Comparison of ENCODE assay signal across 25 cellular contexts in genomic region chr19:51901860-51902259, GRCh38. TPM values are rescaled to one million over a fixed set of nuclear protein-coding genes. Genes with fewer than 3 reads are reported as not detected.
DNase-seq lines count a peak whose midpoint lies in the region; ATAC-seq and TF ChIP-seq lines count a peak whose summit lies in the region.
"Had no signal": no experiment of that assay in that cellular context is flagged by ENCODE, and none has a peak within 500 bp of the region (broad histone marks: within the 10 kb centered on the region; RNA-seq: fewer than 3 reads in every experiment).

No MANE protein-coding gene starts in this region.

- no peak overlapping the region for H4K12ac ChIP-seq in trophoblast cell (ENCODE audit: low read depth, low read length)

- no peak overlapping the region for H3K9ac ChIP-seq in trophoblast cell (ENCODE audit: low read length)

- peaks cover 15% of the 10 kb centered on the region for H3K9me2 ChIP-seq in GM23338 (ENCODE audit: insufficient read depth)

- peaks cover 40% of the 10 kb centered on the region for H3K36me3 ChIP-seq in GM23338 (ENCODE audit: insufficient read depth)
- peaks cover 14 to 26% of the 10 kb centered on the region in 2 experiments for H3K36me3 ChIP-seq in trophoblast cell (ENCODE audit: control insufficient read depth in 1 of 2, insufficient read depth in 2 of 2, low read length in 2 of 2)
- H3K36me3 ChIP-seq: uterus had no signal

- H3K23ac ChIP-seq in trophoblast cell (ENCODE audit: low read length): no peak overlapping the region

- H2BK5ac ChIP-seq in trophoblast cell (ENCODE audit: low read depth, low read length, poor library complexity): no peak overlapping the region

- TF ChIP-seq CTCF in GM23338 (conservative IDR thresholded peaks at IDR 0.05; ENCODE audit: low read depth in 2 of 2) (peak; percentile 40 to 58; a peak in 3 of 4 replicates), foreskin fibroblast (IDR thresholded peaks at IDR 0.05; ENCODE audit: low read depth, low read length) (no peak)

- peak overlapping the region; percentile 86 for H3K4me3 ChIP-seq in GM23338
- H3K4me3 ChIP-seq in foreskin fibroblast (ENCODE audit: low read depth in 1 of 2, low read length in 2 of 2): no peak overlapping the region
- H3K4me3 ChIP-seq in trophoblast cell (ENCODE audit: low read depth, low read length): no peak overlapping the region
- H3K4me3 ChIP-seq: heart left ventricle, left ventricle myocardium inferior, uterus had no signal

- peak overlapping the region; percentile 99 for H3K4me3 Mint-ChIP-seq in GM23338
- H3K4me3 Mint-ChIP-seq in activated T-cell treated with anti-CD3 and anti-CD28 coated beads, Interleukin-2, amount 50 U/mL, for 24 hours: no peak overlapping the region
- H3K4me3 Mint-ChIP-seq: CD14-positive monocyte; mesothelial cell of epicardium; stimulated activated naive B cell treated with anti-CD40 and anti-IgM and Interleukin-4, amounts not matched to agents 10 μg/mL and 1 μg/mL and 100 μg/mL, for 72 hours; T-helper 2 cell treated with Interferon-gamma antibody and Interleukin-4, amounts not matched to agents 5 μg/mL and 100 μg/mL, for 36 hours had no signal

- no peak overlapping the region for H3K18ac ChIP-seq in trophoblast cell (ENCODE audit: low read length)

- peaks cover 12% of the 10 kb centered on the region; the same call in 1 of the 2 replicates for H3F3A ChIP-seq in GM23338 (replicated peaks; ENCODE audit: low read depth)

- H4K8ac ChIP-seq in trophoblast cell (ENCODE audit: low read depth, low read length): no peak overlapping the region

- H3K79me2 ChIP-seq in GM23338 (replicated peaks; ENCODE audit: insufficient read depth) (peaks cover 80% of the 10 kb centered on the region), trophoblast cell (ENCODE audit: control insufficient read depth, insufficient read depth, low read length, poor library complexity) (peaks cover 11% of the 10 kb centered on the region)

- H3K27me3 Mint-ChIP-seq in GM23338 (ENCODE audit: insufficient read depth, low read depth, poor library complexity): peaks cover 24% of the 10 kb centered on the region
- peaks cover 9% of the 10 kb centered on the region for H3K27me3 Mint-ChIP-seq in activated T-cell treated with anti-CD3 and anti-CD28 coated beads, Interleukin-2, amount 50 U/mL, for 24 hours

- ATAC-seq in GM23338 (no peak), HG02798 (IDR thresholded peaks at IDR 0.05; ENCODE audit: poor library complexity, unreplicated experiment) (no peak)
- ATAC-seq: heart left ventricle; naive thymus-derived CD8-positive, alpha-beta T cell; Right ventricle myocardium inferior; stimulated activated naive B cell treated with anti-CD40 and anti-IgM and Interleukin-4, amounts not matched to agents 10 μg/mL and 1 μg/mL and 100 μg/mL, for 72 hours had no signal

- H3K36me3 Mint-ChIP-seq in GM23338 (ENCODE audit: low read depth): peaks cover 82% of the 10 kb centered on the region
- H3K36me3 Mint-ChIP-seq in activated T-cell treated with anti-CD3 and anti-CD28 coated beads, Interleukin-2, amount 50 U/mL, for 24 hours (ENCODE audit: low read depth): peaks cover 99% of the 10 kb centered on the region

- H2BK120ac ChIP-seq in trophoblast cell (ENCODE audit: insufficient read depth, low read length, poor library complexity): no peak overlapping the region

- H3K27me3 ChIP-seq in GM23338 (ENCODE audit: insufficient read depth): no peaks in the 10 kb centered on the region
- H3K27me3 ChIP-seq in trophoblast cell (ENCODE audit: insufficient read depth, low read length): no peaks in the 10 kb centered on the region
- H3K27me3 ChIP-seq: uterus had no signal

- H4K91ac ChIP-seq in trophoblast cell (ENCODE audit: low read depth, low read length): no peak overlapping the region

- peaks cover 77% of the 10 kb centered on the region for H3K9me3 Mint-ChIP-seq in GM23338
- H3K9me3 Mint-ChIP-seq in activated T-cell treated with anti-CD3 and anti-CD28 coated beads, Interleukin-2, amount 50 U/mL, for 24 hours: peaks cover 62% of the 10 kb centered on the region

- H3K9me3 ChIP-seq in trophoblast cell (ENCODE audit: insufficient read depth, low read depth, low read length): peaks cover 8% of the 10 kb centered on the region

- peak overlapping the region; percentile 80; the same call in 1 of the 2 replicates for H3K27ac Mint-ChIP-seq in GM23338
- H3K27ac Mint-ChIP-seq in activated T-cell treated with anti-CD3 and anti-CD28 coated beads, Interleukin-2, amount 50 U/mL, for 24 hours: no peak overlapping the region
- H3K27ac Mint-ChIP-seq: CD14-positive monocyte; mesothelial cell of epicardium; naive thymus-derived CD8-positive, alpha-beta T cell; stimulated activated naive B cell treated with anti-CD40 and anti-IgM and Interleukin-4, amounts not matched to agents 10 μg/mL and 1 μg/mL and 100 μg/mL, for 72 hours; T-helper 2 cell treated with Interferon-gamma antibody and Interleukin-4, amounts not matched to agents 5 μg/mL and 100 μg/mL, for 36 hours had no signal

- H4K20me1 ChIP-seq in GM23338 (replicated peaks; ENCODE audit: insufficient read depth): peaks cover 39% of the 10 kb centered on the region

- H3K4ac ChIP-seq in trophoblast cell (ENCODE audit: low read depth, low read length): peak overlapping the region; percentile 27

- DNase-seq in GM23338 (ENCODE audit: low spot score) (peak; percentile 71), OCI-M1 (lab: John Stamatoyannopoulos, UW) (peak; percentile 8), foreskin fibroblast (peak; percentile 3 to 14), trophoblast cell (no peak), LoVo (ENCODE audit: low spot score) (no peak)
- DNase-seq in activated T-cell treated with anti-CD3 and anti-CD28 coated beads, Interleukin-2, amount 50 U/mL, for 24 hours: no peak
- DNase-seq: activated naive CD4-positive, alpha-beta T cell treated with anti-CD3 and anti-CD28 coated beads, Interleukin-2, amount 50 U/mL, for 16 hours; anterior cingulate cortex; dorsolateral prefrontal cortex; heart left ventricle; Kasumi-1; left ventricle myocardium inferior; naive thymus-derived CD8-positive, alpha-beta T cell; NCI-H187; NCI-H2227 treated with DMSO at 0.1 percent for 48 hours; NCI-H774; stimulated activated CD4-positive, alpha-beta T cell treated with anti-CD3 and anti-CD28 coated beads, Interleukin-4, amount 100 ng/mL, for 24 hours; stimulated activated naive B cell treated with anti-CD40 and anti-IgM and Interleukin-4, amounts not matched to agents 10 μg/mL and 1 μg/mL and 100 μg/mL, for 72 hours; uterus had no signal

- WGBS in trophoblast cell (ENCODE audit: extremely low coverage, insufficient coverage, insufficient read length): no CpG with 5 or more reads among the region's 4 CpGs

- no peak overlapping the region for H2AFZ ChIP-seq in GM23338
- H2AFZ ChIP-seq in trophoblast cell (ENCODE audit: insufficient read depth, low read length, poor library complexity): no peak overlapping the region

- no peak overlapping the region for H3K27ac ChIP-seq in GM23338 (ENCODE audit: low read depth)
- no peak overlapping the region for H3K27ac ChIP-seq in trophoblast cell (ENCODE audit: low read depth, low read length)
- H3K27ac ChIP-seq: epithelial cell of prostate, heart left ventricle, left ventricle myocardium inferior, uterus had no signal

- no peak overlapping the region for H3K14ac ChIP-seq in trophoblast cell (ENCODE audit: low read length)

- H3K4me2 ChIP-seq in GM23338: peak overlapping the region; percentile 75
- H3K4me2 ChIP-seq in trophoblast cell (ENCODE audit: low read length): no peak overlapping the region

- H2BK12ac ChIP-seq in trophoblast cell (ENCODE audit: low read length): no peak overlapping the region

- no peak overlapping the region for H2AK5ac ChIP-seq in trophoblast cell (ENCODE audit: low read length)

- H3K4me1 Mint-ChIP-seq in GM23338: peaks cover 29% of the 10 kb centered on the region
- peaks cover 21% of the 10 kb centered on the region for H3K4me1 Mint-ChIP-seq in activated T-cell treated with anti-CD3 and anti-CD28 coated beads, Interleukin-2, amount 50 U/mL, for 24 hours (ENCODE audit: low read depth)

- peaks cover 13% of the 10 kb centered on the region for H3K4me1 ChIP-seq in GM23338 (ENCODE audit: insufficient read depth)
- H3K4me1 ChIP-seq in trophoblast cell (ENCODE audit: control insufficient read depth in 1 of 2, insufficient read depth in 2 of 2, low read length in 2 of 2): no peaks in the 10 kb centered on the region
- H3K4me1 ChIP-seq: uterus had no signal

- peaks cover 5% of the 10 kb centered on the region for H3K79me1 ChIP-seq in trophoblast cell (ENCODE audit: low read length)

TF ChIP-seq in GM23338, 12 proteins besides CTCF, POLR2A, EP300 and RAD21:
- TF ChIP-seq NANOG (IDR thresholded peaks at IDR 0.05; ENCODE audit: borderline replicate concordance) (no peak), JUNB (IDR thresholded peaks at IDR 0.05; ENCODE audit: unreplicated experiment) (no peak)
TF ChIP-seq in GM23338: peak in this region for 0.

RNA-seq across cellular contexts. Expression of gene ZNF649, which starts 3.0 kb away (rescaled TPM):
- total RNA-seq in GM23338 (2014; rRNA removed; shearing (Covaris generic)): 68.9 and 75.5 TPM in 2 replicates
- polyA plus RNA-seq in GM23338 (2016; fragmentation: Nextera tagmentation; extraction: Ambion mirVana): 29.2 and 40.6 TPM in 2 replicates
- polyA plus RNA-seq in trophoblast cell (2013): 10.0 and 11.0 TPM in 2 replicates

RNA-seq across cellular contexts. Expression of gene ZNF577, which starts 14.1 kb away (rescaled TPM):
- total RNA-seq in GM23338 (2014; rRNA removed; shearing (Covaris generic)): 27.4 and 37.7 TPM in 2 replicates
- polyA plus RNA-seq in GM23338 (2016; fragmentation: Nextera tagmentation; extraction: Ambion mirVana): 11.2 and 18.3 TPM in 2 replicates
- 7.9 and 8.9 TPM in 2 replicates for polyA plus RNA-seq in trophoblast cell (2013)

RNA-seq across cellular contexts. Expression of gene ZNF613, which starts 25.4 kb away (rescaled TPM):
- 11.6 and 18.1 TPM in 2 replicates for total RNA-seq in GM23338 (2014; rRNA removed; shearing (Covaris generic))
- 6.0 and 13.8 TPM in 2 replicates for polyA plus RNA-seq in GM23338 (2016; fragmentation: Nextera tagmentation; extraction: Ambion mirVana)
- 3.6 and 3.8 TPM in 2 replicates for polyA plus RNA-seq in trophoblast cell (2013)

Comparison
In these comparisons a context has a peak if more than half of its experiments do, and no peak if none do; other contexts are left out.
1. DNase-seq: peak in GM23338 (single experiment), OCI-M1 (single experiment) and foreskin fibroblast (2 of 2); none in trophoblast cell (0 of 2), LoVo (single experiment) and activated T-cell treated with anti-CD3 and anti-CD28 coated beads, Interleukin-2, amount 50 U/mL, for 24 hours (single experiment).